ENCODE assay signal across 18 cellular contexts in genomic region chr7:149427096-149427680, GRCh38.
"Had no signal": no experiment of that assay in that cellular context is flagged by ENCODE, and none has a peak within 500 bp of the region (broad histone marks: within the 10 kb centered on the region; RNA-seq: fewer than 3 reads in every experiment).

No MANE protein-coding gene starts in this region.

- H3K4me1 ChIP-seq: colonic mucosa had no signal

- H3K4me3 ChIP-seq: colonic mucosa, lung, mucosa of descending colon, spleen, tibial nerve had no signal

- H3K27me3 ChIP-seq: colonic mucosa had no signal

- DNase-seq: activated CD4-positive, alpha-beta memory T cell treated with anti-CD3 and anti-CD28 coated beads, Interleukin-2, amount 10 ng/mL, durations not matched to agents 7 days and 5 days; activated CD4-positive, alpha-beta T cell treated with anti-CD3 and anti-CD28 coated beads for 36 hours; activated T-cell treated with anti-CD3 and anti-CD28 coated beads, Interleukin-2, amount 50 U/mL, for 48 hours; colonic mucosa; effector memory CD4-positive, alpha-beta T cell; hippocampal formation; mucosa of descending colon; naive thymus-derived CD8-positive, alpha-beta T cell; posterior cingulate gyrus; right cardiac atrium; spleen; stimulated activated CD4-positive, alpha-beta T cell treated with anti-CD3 and anti-CD28 coated beads, Interleukin-2, amount 100 ng/mL, for 24 hours; stimulated activated naive B cell treated with anti-CD40 and anti-IgM and Interleukin-4, amounts not matched to agents 10 μg/mL and 1 μg/mL and 100 μg/mL, for 72 hours; T-cell; T1000 had no signal

- H3K27ac ChIP-seq: colonic mucosa, spleen, tibial nerve, VCaP had no signal

- H3K9me3 ChIP-seq: colonic mucosa, mucosa of descending colon, spleen, tibial nerve had no signal
